26 cellular contexts compared by ENCODE assay signal in the genomic region with DNA sequence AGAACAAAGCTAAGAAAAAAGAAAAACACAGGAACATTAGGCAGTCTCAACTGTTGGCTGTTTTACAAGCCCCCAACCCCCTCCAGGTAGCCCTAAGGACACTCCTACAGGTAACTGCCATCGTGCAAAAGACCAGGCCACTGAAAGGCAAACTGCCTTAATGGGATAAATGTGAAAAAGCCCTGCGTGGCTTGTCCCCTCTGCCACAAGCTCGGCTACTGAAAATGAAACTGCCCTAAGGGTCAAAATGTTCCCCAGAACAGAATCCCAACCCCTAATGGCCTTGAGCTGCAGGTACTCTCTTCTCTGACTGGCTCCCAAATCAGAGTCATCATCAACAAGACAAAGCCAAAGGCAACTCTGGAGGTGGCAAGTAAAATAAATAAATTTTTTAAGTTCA.
DNase-seq lines count a peak whose midpoint lies in the region; ATAC-seq, FAIRE-seq and TF ChIP-seq lines count a peak whose summit lies in the region.
"Had no signal": no experiment of that assay in that cellular context is flagged by ENCODE, and none has a peak within 500 bp of the region (broad histone marks: within the 10 kb centered on the region; RNA-seq: fewer than 3 reads in every experiment).

No MANE protein-coding gene starts in this region.

- TF ChIP-seq CTCF in CD4-positive, alpha-beta T cell (IDR thresholded peaks at IDR 0.05) = no peak

- no peak overlapping the region for H3K4me3 Mint-ChIP-seq in CD4-positive, alpha-beta T cell
- H3K4me3 Mint-ChIP-seq in naive thymus-derived CD8-positive, alpha-beta T cell = peak overlapping the region in 7 of 10 donors; percentile 30 to 74 (median 50)
- H3K4me3 Mint-ChIP-seq: nephron progenitor cell, type B pancreatic cell had no signal

- no peaks in the 10 kb centered on the region for H3K9me3 ChIP-seq in CD4-positive, alpha-beta T cell (ENCODE audit: control insufficient read depth, low read length)
- H3K9me3 ChIP-seq: ascending aorta, gastrocnemius medialis, lower lobe of right lung, ovary had no signal

- no peaks in the 10 kb centered on the region for H3K27me3 ChIP-seq in CD4-positive, alpha-beta T cell (ENCODE audit: control insufficient read depth, insufficient read depth, low read length)
- H3K27me3 ChIP-seq: ascending aorta, gastrocnemius medialis, ovary had no signal

- no peaks in the 10 kb centered on the region for H3K9me3 Mint-ChIP-seq in CD4-positive, alpha-beta T cell
- H3K9me3 Mint-ChIP-seq in naive thymus-derived CD8-positive, alpha-beta T cell = peaks cover 0 to 7% (median 0%) of the 10 kb centered on the region in 9 donors

- H3K4me1 Mint-ChIP-seq in CD4-positive, alpha-beta T cell (ENCODE audit: low read depth) = peaks cover 66% of the 10 kb centered on the region
- H3K4me1 Mint-ChIP-seq in naive thymus-derived CD8-positive, alpha-beta T cell = peaks cover 26 to 61% (median 54%) of the 10 kb centered on the region in 4 donors

- peak overlapping the region; percentile 1 for H3K27ac Mint-ChIP-seq in CD4-positive, alpha-beta T cell
- H3K27ac Mint-ChIP-seq in naive thymus-derived CD8-positive, alpha-beta T cell = peak overlapping the region in 6 of 10 donors; percentile 2 to 81 (median 72)
- H3K27ac Mint-ChIP-seq: activated naive CD8-positive, alpha-beta T cell; nephron progenitor cell; type B pancreatic cell had no signal

- no peaks in the 10 kb centered on the region for H3K27me3 Mint-ChIP-seq in CD4-positive, alpha-beta T cell
- H3K27me3 Mint-ChIP-seq in naive thymus-derived CD8-positive, alpha-beta T cell = no peaks in the 10 kb centered on the region
- H3K27me3 Mint-ChIP-seq: activated naive CD8-positive, alpha-beta T cell; type B pancreatic cell had no signal

- ATAC-seq in CD4-positive, alpha-beta T cell (ENCODE audit: poor library complexity) = no peak
- ATAC-seq in naive thymus-derived CD8-positive, alpha-beta T cell = no peak
- ATAC-seq: gastrocnemius medialis, lower lobe of right lung had no signal

- no peak for TF ChIP-seq POLR2A in GM12891 (IDR thresholded peaks at IDR 0.05; ENCODE audit: low read depth, low read length)

- no peak for DNase-seq in CD4-positive, alpha-beta T cell
- DNase-seq in GM12891 (ENCODE audit: insufficient read length, low spot score) = no peak
- peak; percentile 2 for DNase-seq in RPMI8226
- no peak for DNase-seq in naive thymus-derived CD8-positive, alpha-beta T cell
- DNase-seq in NCI-H1694 treated with DMSO at 0.1 percent for 48 hours (lab: John Stamatoyannopoulos, UW) = no peak
- DNase-seq in HEK293T (ENCODE audit: extremely low spot score) = no peak
- DNase-seq in activated CD4-positive, alpha-beta T cell treated with anti-CD3 and anti-CD28 coated beads for 4 hours = no peak
- DNase-seq in stimulated activated CD4-positive, alpha-beta T cell treated with anti-CD3 and anti-CD28 coated beads, Interleukin-2, amount 100 ng/mL, for 48 hours = no peak
- DNase-seq: activated effector memory CD4-positive, alpha-beta T cell treated with Interleukin-2 at 50 U/mL for 16 hours; C1 segment of cervical spinal cord; gastrocnemius medialis; HCEC 1CT; lower lobe of right lung; NCI-H1092; NCI-H187 treated with DMSO at 0.1 percent for 48 hours; NCI-H524; nephron progenitor cell; OCI-M1; ovary; stimulated activated CD4-positive, alpha-beta T cell treated with anti-CD3 and anti-CD28 coated beads, Interleukin-15, amount 100 ng/mL, for 24 hours; stimulated activated naive CD4-positive, alpha-beta T cell; T-helper 2 cell had no signal

- CTCF ChIA-PET in CD4-positive, alpha-beta T cell (lab: Charles Lee) = no interaction called here
- CTCF ChIA-PET in HEK293T (lab: Yijun Ruan, JAX) = no interaction called here

- intact Hi-C loops in CD4-positive, alpha-beta T cell (cut with DNase I, micrococcal nuclease) = no loop called here

- FAIRE-seq in GM12891 (lab: Jason Lieb, UNC) = peak; percentile 75

- no peak overlapping the region for H3K27ac ChIP-seq in CD4-positive, alpha-beta T cell (ENCODE audit: low read depth, low read length)
- H3K27ac ChIP-seq: ascending aorta, gastrocnemius medialis, lower lobe of right lung, ovary, SK-N-MC had no signal

- H3K36me3 Mint-ChIP-seq in CD4-positive, alpha-beta T cell (ENCODE audit: low read depth) = no peaks in the 10 kb centered on the region
- H3K36me3 Mint-ChIP-seq in naive thymus-derived CD8-positive, alpha-beta T cell = peaks cover 0 to 2% (median 0%) of the 10 kb centered on the region in 3 donors
- H3K36me3 Mint-ChIP-seq: activated naive CD8-positive, alpha-beta T cell; type B pancreatic cell had no signal

- POLR2A ChIA-PET in CD4-positive, alpha-beta T cell (lab: Charles Lee) = interaction anchor here (0.6 kb wide), 1 partner anchor 69 kb away, joined by 3 read pairs; no protein-coding TSS in a partner anchor
- POLR2A ChIA-PET in naive thymus-derived CD8-positive, alpha-beta T cell (lab: Charles Lee) = no interaction called here
- POLR2A ChIA-PET in HEK293T (lab: Yijun Ruan, JAX) = no interaction called here

TF ChIP-seq in GM12891, 5 proteins besides CTCF, POLR2A, EP300 and RAD21:
- TF ChIP-seq TAF1 (IDR thresholded peaks at IDR 0.05; ENCODE audit: low read depth, low read length) = no peak
- no peak for TF ChIP-seq PAX5 (IDR thresholded peaks at IDR 0.05; ENCODE audit: insufficient read depth, low read length, severe bottlenecking)
- no peak for TF ChIP-seq POU2F2 (IDR thresholded peaks at IDR 0.05; ENCODE audit: low read depth, low read length)
- no peak for TF ChIP-seq POLR2AphosphoS5 (IDR thresholded peaks at IDR 0.05; ENCODE audit: low read depth, low read length)
- TF ChIP-seq SPI1 (IDR thresholded peaks at IDR 0.05; ENCODE audit: low read depth, low read length) = no peak
TF ChIP-seq in GM12891: peak in this region for 0.

TF ChIP-seq in HEK293T, 16 proteins besides CTCF, POLR2A, EP300 and RAD21:
- TF ChIP-seq, protein P1, sequence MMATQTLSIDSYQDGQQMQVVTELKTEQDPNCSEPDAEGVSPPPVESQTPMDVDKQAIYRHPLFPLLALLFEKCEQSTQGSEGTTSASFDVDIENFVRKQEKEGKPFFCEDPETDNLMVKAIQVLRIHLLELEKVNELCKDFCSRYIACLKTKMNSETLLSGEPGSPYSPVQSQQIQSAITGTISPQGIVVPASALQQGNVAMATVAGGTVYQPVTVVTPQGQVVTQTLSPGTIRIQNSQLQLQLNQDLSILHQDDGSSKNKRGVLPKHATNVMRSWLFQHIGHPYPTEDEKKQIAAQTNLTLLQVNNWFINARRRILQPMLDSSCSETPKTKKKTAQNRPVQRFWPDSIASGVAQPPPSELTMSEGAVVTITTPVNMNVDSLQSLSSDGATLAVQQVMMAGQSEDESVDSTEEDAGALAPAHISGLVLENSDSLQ (IDR thresholded peaks at IDR 0.05) = no peak
- no peak for TF ChIP-seq FOXK2 (IDR thresholded peaks at IDR 0.05)
- TF ChIP-seq HDGF (IDR thresholded peaks at IDR 0.05; ENCODE audit: borderline replicate concordance) = no peak
- TF ChIP-seq ZNF384 (IDR thresholded peaks at IDR 0.05) = no peak
- TF ChIP-seq ARNT (IDR thresholded peaks at IDR 0.05) = no peak
- TF ChIP-seq CTBP1 (IDR thresholded peaks at IDR 0.05; ENCODE audit: borderline replicate concordance) = no peak
- no peak for TF ChIP-seq TARDBP (IDR thresholded peaks at IDR 0.05)
- no peak for TF ChIP-seq L3MBTL2 (conservative IDR thresholded peaks at IDR 0.05)
- TF ChIP-seq FOXM1 (IDR thresholded peaks at IDR 0.05; ENCODE audit: borderline replicate concordance) = no peak
- TF ChIP-seq FOXA1 (IDR thresholded peaks at IDR 0.05) = no peak
